1 cellular context compared by ENCODE assay signal in the genomic region with DNA sequence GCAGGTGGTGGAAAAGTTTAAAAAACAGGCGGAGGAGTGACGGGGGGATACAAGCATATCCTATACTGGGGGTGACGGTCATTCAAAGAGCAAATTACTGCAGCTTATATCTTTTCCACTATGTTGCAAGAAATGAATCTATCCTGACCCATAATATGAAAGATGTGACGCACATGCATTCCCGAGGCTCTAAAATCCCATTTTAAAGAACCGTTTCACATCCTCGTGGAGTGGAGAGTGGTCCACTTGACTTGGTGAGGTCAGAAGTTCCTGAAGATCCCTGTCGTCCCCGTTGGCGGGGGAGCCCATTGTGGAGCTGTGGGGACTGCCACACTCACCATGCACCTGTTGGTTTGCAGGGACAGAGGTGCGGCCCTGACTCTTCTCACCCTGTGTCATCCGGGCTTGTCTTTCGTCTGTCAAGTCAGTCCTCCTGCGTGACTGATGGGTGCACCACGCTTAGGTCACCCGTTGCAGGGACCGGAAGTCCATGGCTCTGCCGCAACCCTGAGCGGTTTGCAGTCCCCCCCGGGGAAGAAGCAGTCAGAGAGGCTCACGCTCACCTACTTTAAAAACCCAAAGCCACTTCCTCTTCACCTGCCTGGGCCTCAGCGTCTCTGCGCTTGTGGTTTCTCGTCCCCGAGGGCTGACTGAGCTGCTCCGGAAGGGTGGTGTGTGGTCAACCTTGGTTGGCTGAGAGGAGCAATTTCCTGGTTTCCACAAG.
TF ChIP-seq lines count a peak whose summit lies in the region.

No MANE protein-coding gene starts in this region.

TF ChIP-seq in SK-N-SH, 30 proteins besides CTCF, POLR2A, EP300 and RAD21 (continued from another document):
- TF ChIP-seq, protein P1, sequence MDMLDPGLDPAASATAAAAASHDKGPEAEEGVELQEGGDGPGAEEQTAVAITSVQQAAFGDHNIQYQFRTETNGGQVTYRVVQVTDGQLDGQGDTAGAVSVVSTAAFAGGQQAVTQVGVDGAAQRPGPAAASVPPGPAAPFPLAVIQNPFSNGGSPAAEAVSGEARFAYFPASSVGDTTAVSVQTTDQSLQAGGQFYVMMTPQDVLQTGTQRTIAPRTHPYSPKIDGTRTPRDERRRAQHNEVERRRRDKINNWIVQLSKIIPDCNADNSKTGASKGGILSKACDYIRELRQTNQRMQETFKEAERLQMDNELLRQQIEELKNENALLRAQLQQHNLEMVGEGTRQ (IDR thresholded peaks at IDR 0.05; ENCODE audit: borderline replicate concordance, low read depth, low read length): no peak
- no peak for TF ChIP-seq FOXM1 (IDR thresholded peaks at IDR 0.05; ENCODE audit: low read depth)
- TF ChIP-seq RCOR1 (IDR thresholded peaks at IDR 0.05; ENCODE audit: low read length): no peak
- no peak for TF ChIP-seq MXI1 (IDR thresholded peaks at IDR 0.05; ENCODE audit: low read depth, low read length)
- TF ChIP-seq NFIC (IDR thresholded peaks at IDR 0.05; ENCODE audit: borderline replicate concordance): no peak
- TF ChIP-seq NRF1 (IDR thresholded peaks at IDR 0.05; ENCODE audit: low read depth, low read length): no peak
- TF ChIP-seq GABPA (IDR thresholded peaks at IDR 0.05; ENCODE audit: low read depth): no peak
- no peak for TF ChIP-seq JUND (IDR thresholded peaks at IDR 0.05)
- TF ChIP-seq EZH2phosphoT487 (IDR thresholded peaks at IDR 0.05; ENCODE audit: borderline replicate concordance, low read depth): no peak
- no peak for TF ChIP-seq SIN3A (IDR thresholded peaks at IDR 0.05; ENCODE audit: borderline replicate concordance, low read depth, low read length)
- no peak for TF ChIP-seq RXRA (IDR thresholded peaks at IDR 0.05; ENCODE audit: borderline replicate concordance, low read depth)
- no peak for TF ChIP-seq MEF2A (IDR thresholded peaks at IDR 0.05; ENCODE audit: borderline replicate concordance, low read depth)
- TF ChIP-seq REST (IDR thresholded peaks at IDR 0.05; ENCODE audit: low read depth, low read length): no peak
- TF ChIP-seq RFX5 (IDR thresholded peaks at IDR 0.05; ENCODE audit: low read length): no peak
- no peak for TF ChIP-seq GATA2 (CRISPR knock-in tag; IDR thresholded peaks at IDR 0.05)
- TF ChIP-seq FOXJ3 (CRISPR knock-in tag; IDR thresholded peaks at IDR 0.05): no peak
- no peak for TF ChIP-seq TAF1 (IDR thresholded peaks at IDR 0.05; ENCODE audit: borderline replicate concordance, low read depth, low read length)
